Comparison of ENCODE assay signal across 21 cellular contexts in the genomic region with DNA sequence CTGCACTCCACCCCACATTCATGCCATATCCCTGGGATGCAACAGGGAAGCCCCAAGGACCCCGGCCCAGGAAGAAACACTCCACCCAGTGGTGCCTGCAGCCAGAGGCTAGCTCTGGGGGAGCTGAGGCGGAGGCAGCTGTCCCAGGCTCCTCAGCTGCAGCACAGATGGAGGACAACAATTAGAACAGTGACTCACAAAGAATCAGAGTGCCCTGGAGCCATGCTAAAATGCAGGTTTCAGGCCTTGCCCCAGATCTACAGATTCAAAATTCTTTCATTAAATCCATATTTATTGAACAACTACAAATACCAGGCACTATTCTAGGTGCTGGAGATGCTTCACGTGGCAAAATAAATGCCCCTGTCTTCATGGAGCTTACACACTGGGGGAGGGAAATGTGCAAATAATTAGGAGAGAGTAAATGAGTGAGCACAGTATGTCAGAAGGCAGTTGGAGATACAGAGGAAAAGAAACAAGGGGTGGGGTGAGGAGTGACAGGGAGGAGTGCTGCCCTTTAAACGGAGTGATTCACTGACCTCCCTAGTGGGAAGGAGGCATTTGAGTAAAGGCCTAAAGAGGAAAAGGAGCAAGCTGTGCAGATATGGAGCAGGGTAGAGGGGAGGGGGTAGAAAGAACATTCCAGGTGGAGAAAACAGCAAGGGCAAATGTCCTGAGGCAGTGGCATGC.
DNase-seq lines count a peak whose midpoint lies in the region; ATAC-seq and TF ChIP-seq lines count a peak whose summit lies in the region.
"Had no signal": no experiment of that assay in that cellular context is flagged by ENCODE, and none has a peak within 500 bp of the region (broad histone marks: within the 10 kb centered on the region; RNA-seq: fewer than 3 reads in every experiment).

No MANE protein-coding gene starts in this region.

- H3K18ac ChIP-seq in trophoblast cell (ENCODE audit: low read length) = no peak overlapping the region

- H3K79me1 ChIP-seq in trophoblast cell (ENCODE audit: low read length) = no peaks in the 10 kb centered on the region

- no peak overlapping the region for H3K9ac ChIP-seq in trophoblast cell (ENCODE audit: low read length)

- no peaks in the 10 kb centered on the region for H3K27me3 ChIP-seq in trophoblast cell (ENCODE audit: insufficient read depth, low read length)
- H3K27me3 ChIP-seq: upper lobe of left lung had no signal

- no peak overlapping the region for H2BK120ac ChIP-seq in trophoblast cell (ENCODE audit: insufficient read depth, low read length, poor library complexity)

- H4K8ac ChIP-seq in trophoblast cell (ENCODE audit: low read depth, low read length) = no peak overlapping the region

- no peak for TF ChIP-seq CTCF in fibroblast of villous mesenchyme (IDR thresholded peaks at IDR 0.05; ENCODE audit: insufficient read depth, low read depth, low read length)

- H3K79me2 ChIP-seq in trophoblast cell (ENCODE audit: control insufficient read depth, insufficient read depth, low read length, poor library complexity) = no peaks in the 10 kb centered on the region

- no peak overlapping the region for H3K27ac ChIP-seq in trophoblast cell (ENCODE audit: low read depth, low read length)
- H3K27ac ChIP-seq: neutrophil had no signal

- no peak overlapping the region for H2BK5ac ChIP-seq in trophoblast cell (ENCODE audit: low read depth, low read length, poor library complexity)

- peak; percentile 20 for DNase-seq in GM03348 (ENCODE audit: low spot score)
- DNase-seq in RPMI7951 (ENCODE audit: low read depth) = peak; percentile 86
- peak; percentile 19 for DNase-seq in fibroblast of villous mesenchyme (ENCODE audit: low read depth)
- DNase-seq in trophoblast cell = peak; percentile 62 to 65
- no peak for DNase-seq in stimulated activated CD4-positive, alpha-beta T cell treated with anti-CD3 and anti-CD28 coated beads, Interleukin-1b, Interleukin-23, amount 100 ng/mL, for 48 hours
- DNase-seq in putamen (ENCODE audit: low spot score) = no peak
- DNase-seq: activated CD8-positive, alpha-beta T cell treated with anti-CD3 and anti-CD28 coated beads for 36 hours; activated naive CD4-positive, alpha-beta T cell treated with anti-CD3 and anti-CD28 coated beads, Interleukin-2, amount 50 U/mL, for 16 hours; activated T-cell treated with anti-CD3 and anti-CD28 coated beads, Interleukin-2, amount 50 U/mL, for 4 hours; AML-193; DMS79; foreskin melanocyte; Kasumi-1; NCI-H1105; NCI-H526; stimulated activated naive CD4-positive, alpha-beta T cell; upper lobe of left lung had no signal

- H2AFZ ChIP-seq in trophoblast cell (ENCODE audit: insufficient read depth, low read length, poor library complexity) = no peak overlapping the region
- H2AFZ ChIP-seq: GM23338 had no signal

- ATAC-seq in GM19463 (IDR thresholded peaks at IDR 0.05; ENCODE audit: unreplicated experiment) = no peak
- no peak for ATAC-seq in HG03139 (IDR thresholded peaks at IDR 0.05; ENCODE audit: unreplicated experiment)
- ATAC-seq: activated CD8-positive, alpha-beta T cell treated with anti-CD3 and anti-CD28 coated beads for 36 hours; activated T-cell treated with anti-CD3 and anti-CD28 coated beads, Interleukin-2, amount 50 U/mL, for 4 hours; GM23338 had no signal

- no peak overlapping the region for H3K4ac ChIP-seq in trophoblast cell (ENCODE audit: low read depth, low read length)

- H3K36me3 ChIP-seq in trophoblast cell (ENCODE audit: control insufficient read depth in 1 of 2, insufficient read depth in 2 of 2, low read length in 2 of 2) = no peaks in the 10 kb centered on the region
- H3K36me3 ChIP-seq: neutrophil had no signal

- H3K14ac ChIP-seq in trophoblast cell (ENCODE audit: low read length) = no peak overlapping the region

- H3K4me3 ChIP-seq in fibroblast of villous mesenchyme (ENCODE audit: low read depth, low read length) (no peak overlapping the region), trophoblast cell (ENCODE audit: low read depth, low read length) (no peak overlapping the region)
- H3K4me3 ChIP-seq: GM23338, upper lobe of left lung had no signal

- H3K4me1 ChIP-seq in trophoblast cell (ENCODE audit: control insufficient read depth in 1 of 2, insufficient read depth in 2 of 2, low read length in 2 of 2) = peaks cover 11 to 12% of the 10 kb centered on the region in 2 experiments

- no peak overlapping the region for H4K91ac ChIP-seq in trophoblast cell (ENCODE audit: low read depth, low read length)

- H2AK5ac ChIP-seq in trophoblast cell (ENCODE audit: low read length) = no peak overlapping the region

- no peak overlapping the region for H3K4me2 ChIP-seq in trophoblast cell (ENCODE audit: low read length)
- H3K4me2 ChIP-seq: GM23338 had no signal

- no peak overlapping the region for H2BK12ac ChIP-seq in trophoblast cell (ENCODE audit: low read length)

- no peak overlapping the region for H3K23ac ChIP-seq in trophoblast cell (ENCODE audit: low read length)

- no CpG with 5 or more reads among the region's 4 CpGs for WGBS in trophoblast cell (ENCODE audit: extremely low coverage, insufficient coverage, insufficient read length)

- H4K12ac ChIP-seq in trophoblast cell (ENCODE audit: low read depth, low read length) = no peak overlapping the region

- peaks cover 2% of the 10 kb centered on the region for H3K9me3 ChIP-seq in trophoblast cell (ENCODE audit: insufficient read depth, low read depth, low read length)
- H3K9me3 ChIP-seq: neutrophil, upper lobe of left lung had no signal

Comparison
In these comparisons a context has a peak if more than half of its experiments do, and no peak if none do; other contexts are left out.
1. DNase-seq: peak in GM03348 (single experiment), RPMI7951 (single experiment), fibroblast of villous mesenchyme (single experiment) and trophoblast cell (2 of 2); none in stimulated activated CD4-positive, alpha-beta T cell treated with anti-CD3 and anti-CD28 coated beads, Interleukin-1b, Interleukin-23, amount 100 ng/mL, for 48 hours (single experiment) and putamen (single experiment).